1 cellular context compared by ENCODE assay signal in genomic region chr14:103171206-103171605, GRCh38. TPM values are rescaled to one million over a fixed set of nuclear protein-coding genes. Genes with fewer than 3 reads are reported as not detected.
"Had no signal": no experiment of that assay in that cellular context is flagged by ENCODE, and none has a peak within 500 bp of the region (broad histone marks: within the 10 kb centered on the region; RNA-seq: fewer than 3 reads in every experiment).

No MANE protein-coding gene starts in this region.

RNA-seq across cellular contexts. Expression of gene TNFAIP2, which starts 47.9 kb away (rescaled TPM):
- polyA plus RNA-seq: naive thymus-derived CD4-positive, alpha-beta T cell had no signal
